Comparison of ENCODE assay signal across 8 cellular contexts in genomic region chr6:33288942-33289783, GRCh38. TPM values are rescaled to one million over a fixed set of nuclear protein-coding genes. Genes with fewer than 3 reads are reported as not detected.
DNase-seq lines count a peak whose midpoint lies in the region; ATAC-seq and TF ChIP-seq lines count a peak whose summit lies in the region.

Gene PFDN6 (plus strand): TSS chr6:33289601. CDS start chr6:33289857, 256 bp downstream.
Gene WDR46 (minus strand): TSS chr6:33289239. CDS start chr6:33289170, 69 bp downstream.

- intact Hi-C loops in activated CD4-positive, alpha-beta memory T cell treated with anti-CD3 and anti-CD28 coated beads for 36 hours (cut with micrococcal nuclease) = loop anchor here (1.0 kb wide), 5 partner anchors 10 to 40 kb away; partner anchors contain the start of genes B3GALT4 and VPS52
- intact Hi-C loops in lower lobe of right lung (cut with DNase I) = no loop called here

- H3K36me3 Mint-ChIP-seq in CD8-positive, alpha-beta memory T cell = peaks cover 6 to 75% (median 18%) of the 10 kb centered on the region in 3 donors
- peaks cover 27% of the 10 kb centered on the region for H3K36me3 Mint-ChIP-seq in activated CD4-positive, alpha-beta memory T cell treated with anti-CD3 and anti-CD28 coated beads for 36 hours

- H3K27me3 Mint-ChIP-seq in CD8-positive, alpha-beta memory T cell = no peaks in the 10 kb centered on the region
- H3K27me3 Mint-ChIP-seq in activated CD4-positive, alpha-beta memory T cell treated with anti-CD3 and anti-CD28 coated beads for 36 hours = no peaks in the 10 kb centered on the region

- H3K4me3 ChIP-seq in CD8-positive, alpha-beta memory T cell (ENCODE audit: low read length) = peak within 1 kb of the TSS; percentile 99
- peak within 1 kb of the TSS; percentile 76 for H3K4me3 ChIP-seq in lower lobe of right lung

- TF ChIP-seq CTCF in lower lobe of right lung (IDR thresholded peaks at IDR 0.05) = no peak

- peak within 1 kb of the TSS; percentile 79 to 99 (median 96) for H3K27ac Mint-ChIP-seq in CD8-positive, alpha-beta memory T cell
- H3K27ac Mint-ChIP-seq in activated CD4-positive, alpha-beta memory T cell treated with anti-CD3 and anti-CD28 coated beads for 36 hours = peak within 1 kb of the TSS; percentile 80

- CTCF ChIA-PET in CD8-positive, alpha-beta memory T cell (lab: Charles Lee) = interaction anchor here (1.0 to 5.3 kb wide), 7 partner anchors 10 to 56 kb away, joined by 4 to 38 read pairs (median 10); partner anchors contain the start of genes B3GALT4, RPS18 and VPS52
- CTCF ChIA-PET in activated CD4-positive, alpha-beta memory T cell treated with anti-CD3 and anti-CD28 coated beads for 36 hours (lab: Charles Lee) = interaction anchor here (1.3 to 4.9 kb wide), 5 partner anchors 10 to 102 kb away, joined by 4 to 37 read pairs (median 6); partner anchors contain the start of genes B3GALT4, RGL2, RPS18 and VPS52

- POLR2A ChIA-PET in CD8-positive, alpha-beta memory T cell (lab: Charles Lee) = interaction anchor here (0.6 to 3.6 kb wide), 11 partner anchors 8 to 317 kb away, joined by 3 to 43 read pairs (median 4); partner anchors contain the start of genes B3GALT4, RGL2, RPS18 and VPS52
- POLR2A ChIA-PET in activated CD4-positive, alpha-beta memory T cell treated with anti-CD3 and anti-CD28 coated beads for 36 hours (lab: Charles Lee) = interaction anchor here (0.7 to 3.7 kb wide), 7 partner anchors 9 to 317 kb away, joined by 3 to 40 read pairs (median 12); partner anchors contain the start of genes B3GALT4, RGL2, RPS18 and TAPBP

- peaks cover 42% of the 10 kb centered on the region for H3K36me3 ChIP-seq in CD8-positive, alpha-beta memory T cell (ENCODE audit: insufficient read depth, low read length)
- peaks cover 74% of the 10 kb centered on the region for H3K36me3 ChIP-seq in lower lobe of right lung

- peak; percentile 65 to 89 (median 84) for DNase-seq in CD8-positive, alpha-beta memory T cell
- DNase-seq in HK-2 (ENCODE audit: unreplicated experiment) (peak; percentile 78), NCI-H82 (lab: John Stamatoyannopoulos, UW) (peak; percentile 94), lower lobe of right lung (peak; percentile 83)
- DNase-seq in activated CD4-positive, alpha-beta memory T cell treated with anti-CD3 and anti-CD28 coated beads for 36 hours = peak; percentile 89
- DNase-seq in effector CD4-positive, alpha-beta T cell = peak; percentile 80
- DNase-seq in stimulated activated CD4-positive, alpha-beta T cell treated with anti-CD3 and anti-CD28 coated beads, TNF-alpha, amount 100 ng/mL, for 48 hours (ENCODE audit: low read depth in 3 of 3) = peak in 2 of 3 donors; percentile 67 to 70

- no peaks in the 10 kb centered on the region for H3K9me3 ChIP-seq in CD8-positive, alpha-beta memory T cell (ENCODE audit: low read length)
- H3K9me3 ChIP-seq in lower lobe of right lung = no peaks in the 10 kb centered on the region

- H3K4me3 Mint-ChIP-seq in CD8-positive, alpha-beta memory T cell = peak within 1 kb of the TSS; percentile 89 to 99 (median 97)
- peak within 1 kb of the TSS; percentile 98 for H3K4me3 Mint-ChIP-seq in activated CD4-positive, alpha-beta memory T cell treated with anti-CD3 and anti-CD28 coated beads for 36 hours

- no peaks in the 10 kb centered on the region for H3K9me3 Mint-ChIP-seq in CD8-positive, alpha-beta memory T cell
- no peaks in the 10 kb centered on the region for H3K9me3 Mint-ChIP-seq in activated CD4-positive, alpha-beta memory T cell treated with anti-CD3 and anti-CD28 coated beads for 36 hours

- H3K4me1 Mint-ChIP-seq in CD8-positive, alpha-beta memory T cell = peaks cover 37 to 52% (median 49%) of the 10 kb centered on the region in 3 donors
- peaks cover 41% of the 10 kb centered on the region for H3K4me1 Mint-ChIP-seq in activated CD4-positive, alpha-beta memory T cell treated with anti-CD3 and anti-CD28 coated beads for 36 hours (ENCODE audit: low read depth)

- H3K27ac ChIP-seq in CD8-positive, alpha-beta memory T cell (ENCODE audit: low read depth, low read length) = peak within 1 kb of the TSS; percentile 83
- H3K27ac ChIP-seq in lower lobe of right lung = peak within 1 kb of the TSS; percentile 75

- H3K4me1 ChIP-seq in CD8-positive, alpha-beta memory T cell (ENCODE audit: insufficient read depth, low read length) = peaks cover 24% of the 10 kb centered on the region
- peaks cover 25% of the 10 kb centered on the region for H3K4me1 ChIP-seq in lower lobe of right lung

- H3K27me3 ChIP-seq in CD8-positive, alpha-beta memory T cell (ENCODE audit: insufficient read depth, low read length, poor library complexity, severe bottlenecking) = no peaks in the 10 kb centered on the region
- no peaks in the 10 kb centered on the region for H3K27me3 ChIP-seq in lower lobe of right lung (ENCODE audit: low read depth)

- ATAC-seq in GM19455 (IDR thresholded peaks at IDR 0.05; ENCODE audit: unreplicated experiment) (peak; percentile 79), lower lobe of right lung (peak; percentile 95 to 98)

RNA-seq across cellular contexts. Expression of gene PFDN6, which starts in this region (rescaled TPM):
- total RNA-seq in CD8-positive, alpha-beta memory T cell = 100 to 1,000 TPM; 118 to 119 TPM
- 37.4 TPM for polyA plus RNA-seq in CD8-positive, alpha-beta memory T cell
- total RNA-seq in activated CD4-positive, alpha-beta memory T cell treated with anti-CD3 and anti-CD28 coated beads for 36 hours = 10 to 100 TPM; 78.5 to 90.9 TPM
- total RNA-seq in lower lobe of right lung = 32.9 TPM

RNA-seq across cellular contexts. Expression of gene WDR46, which starts in this region (rescaled TPM):
- 100 to 1,000 TPM; 112 to 117 TPM for total RNA-seq in CD8-positive, alpha-beta memory T cell
- polyA plus RNA-seq in CD8-positive, alpha-beta memory T cell = 76.0 TPM
- total RNA-seq in activated CD4-positive, alpha-beta memory T cell treated with anti-CD3 and anti-CD28 coated beads for 36 hours = 10 to 100 TPM; 59.4 to 60.7 TPM
- total RNA-seq in lower lobe of right lung = 34.4 TPM

Comparison
In these comparisons a context has a peak if more than half of its experiments do, and no peak if none do; other contexts are left out.
1. Peak in every context shown above with its lines: DNase-seq, ATAC-seq, H3K4me3 ChIP-seq and H3K27ac ChIP-seq.